Comparison of ENCODE assay signal across 14 cellular contexts in genomic region chr6:151088599-151088935, GRCh38.
"Had no signal": no experiment of that assay in that cellular context is flagged by ENCODE, and none has a peak within 500 bp of the region (broad histone marks: within the 10 kb centered on the region; RNA-seq: fewer than 3 reads in every experiment).

No MANE protein-coding gene starts in this region.

- H3K36me3 ChIP-seq: breast epithelium, transverse colon had no signal

- H3K4me1 Mint-ChIP-seq: activated naive CD8-positive, alpha-beta T cell treated with anti-CD3 and anti-CD28 coated beads, Interleukin-2, amount 10 ng/mL, durations not matched to agents 7 days and 5 days had no signal

- H3K4me1 ChIP-seq: breast epithelium, esophagus muscularis mucosa, parathyroid adenoma, transverse colon had no signal

- H3K4me3 Mint-ChIP-seq: activated naive CD8-positive, alpha-beta T cell treated with anti-CD3 and anti-CD28 coated beads, Interleukin-2, amount 10 ng/mL, durations not matched to agents 7 days and 5 days had no signal

- H3K27ac Mint-ChIP-seq: activated naive CD8-positive, alpha-beta T cell treated with anti-CD3 and anti-CD28 coated beads, Interleukin-2, amount 10 ng/mL, durations not matched to agents 7 days and 5 days had no signal

- H3K27me3 ChIP-seq: breast epithelium, esophagus muscularis mucosa, transverse colon had no signal

- H3K27me3 Mint-ChIP-seq: activated naive CD8-positive, alpha-beta T cell treated with anti-CD3 and anti-CD28 coated beads, Interleukin-2, amount 10 ng/mL, durations not matched to agents 7 days and 5 days had no signal

- H3K9me3 ChIP-seq: breast epithelium, esophagus muscularis mucosa, transverse colon had no signal

- H3K9me3 Mint-ChIP-seq: activated naive CD8-positive, alpha-beta T cell treated with anti-CD3 and anti-CD28 coated beads, Interleukin-2, amount 10 ng/mL, durations not matched to agents 7 days and 5 days had no signal

- H3K27ac ChIP-seq: esophagus muscularis mucosa, parathyroid adenoma, transverse colon had no signal

- DNase-seq: activated CD4-positive, alpha-beta T cell treated with anti-CD3 and anti-CD28 coated beads, Interleukin-2, amount 50 U/mL, for 1 hour; activated naive CD4-positive, alpha-beta T cell; activated naive CD8-positive, alpha-beta T cell treated with anti-CD3 and anti-CD28 coated beads, Interleukin-2, amount 10 ng/mL, durations not matched to agents 7 days and 5 days; activated T-cell treated with anti-CD3 and anti-CD28 coated beads for 4 hours; anterior cingulate cortex; hypothalamus; retina; stimulated activated CD4-positive, alpha-beta T cell treated with anti-CD3 and anti-CD28 coated beads, Interleukin-4, amount 100 ng/mL, for 24 hours; stimulated activated naive CD4-positive, alpha-beta T cell; transverse colon had no signal

- H3K4me3 ChIP-seq: breast epithelium, esophagus muscularis mucosa, transverse colon had no signal

- ATAC-seq: activated CD4-positive, CD25-positive, alpha-beta regulatory T cell treated with anti-CD3 and anti-CD28 coated beads, Interleukin-2, amount 50 U/mL, for 24 hours had no signal
